In the genomic region with DNA sequence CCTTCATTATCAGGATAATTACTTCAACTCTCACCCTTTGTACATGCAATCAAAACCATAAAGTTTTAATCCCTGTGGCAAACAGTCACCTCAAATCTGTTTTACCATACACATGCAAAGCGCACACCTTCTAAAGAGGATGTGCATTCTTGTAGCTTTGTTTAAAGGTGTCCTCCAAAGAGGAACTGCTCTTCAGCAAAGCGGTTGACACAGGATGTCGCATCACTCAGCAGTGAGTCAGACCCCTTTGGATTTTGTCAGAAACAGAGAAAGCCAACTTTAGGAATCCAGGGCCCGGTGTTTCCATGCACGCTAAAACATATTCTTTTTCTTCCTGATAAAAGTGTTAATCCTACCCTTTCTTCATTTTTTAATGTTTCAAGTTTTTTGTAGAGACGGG, we compare ENCODE assay signal across 19 cellular contexts.
DNase-seq lines count a peak whose midpoint lies in the region; ATAC-seq, FAIRE-seq and TF ChIP-seq lines count a peak whose summit lies in the region.
"Had no signal": no experiment of that assay in that cellular context is flagged by ENCODE, and none has a peak within 500 bp of the region (broad histone marks: within the 10 kb centered on the region; RNA-seq: fewer than 3 reads in every experiment).

No MANE protein-coding gene starts in this region.

- H3K4me1 Mint-ChIP-seq in MCF 10A (ENCODE audit: insufficient read depth, unreplicated experiment) (peaks cover 5% of the 10 kb centered on the region), activated B cell treated with CpG ODN at 0.5 μM for 24 hours (peaks cover 13% of the 10 kb centered on the region)
- H3K4me1 Mint-ChIP-seq in stimulated activated naive B cell treated with anti-CD40 and anti-IgM and Interleukin-4, amounts not matched to agents 10 μg/mL and 1 μg/mL and 100 μg/mL, for 72 hours: peaks cover 7 to 17% of the 10 kb centered on the region in 2 donors

- TF ChIP-seq CTCF in MCF 10A (IDR thresholded peaks at IDR 0.05; ENCODE audit: unreplicated experiment) (no peak), breast epithelium (IDR thresholded peaks at IDR 0.05) (no peak), activated B cell treated with CpG ODN at 0.5 μM for 24 hours (IDR thresholded peaks at IDR 0.05) (no peak)

- no peak for FAIRE-seq in RCC 7860 (lab: Jason Lieb, UNC)

- H3K4me3 Mint-ChIP-seq in MCF 10A (ENCODE audit: unreplicated experiment): no peak overlapping the region
- H3K4me3 Mint-ChIP-seq in activated B cell treated with CpG ODN at 0.5 μM for 24 hours: no peak overlapping the region
- no peak overlapping the region for H3K4me3 Mint-ChIP-seq in stimulated activated naive B cell treated with anti-CD40 and anti-IgM and Interleukin-4, amounts not matched to agents 10 μg/mL and 1 μg/mL and 100 μg/mL, for 72 hours
- H3K4me3 Mint-ChIP-seq: activated naive CD8-positive, alpha-beta T cell had no signal

- H3K4me3 ChIP-seq in breast epithelium: no peak overlapping the region
- H3K4me3 ChIP-seq: skin epidermis, transverse colon had no signal

- H3K27me3 Mint-ChIP-seq in MCF 10A (ENCODE audit: insufficient read depth, unreplicated experiment) (peaks cover 19% of the 10 kb centered on the region), activated B cell treated with CpG ODN at 0.5 μM for 24 hours (peaks cover 2% of the 10 kb centered on the region)
- peaks cover 6 to 12% of the 10 kb centered on the region in 2 donors for H3K27me3 Mint-ChIP-seq in stimulated activated naive B cell treated with anti-CD40 and anti-IgM and Interleukin-4, amounts not matched to agents 10 μg/mL and 1 μg/mL and 100 μg/mL, for 72 hours

- peak; percentile 2 for DNase-seq in MCF 10A (ENCODE audit: unreplicated experiment)
- no peak for DNase-seq in breast epithelium (ENCODE audit: low spot score in 2 of 2)
- peak; percentile 71 to 80 for DNase-seq in Kasumi-1 (lab: John Stamatoyannopoulos, UW)
- no peak for DNase-seq in activated B cell treated with CpG ODN at 0.5 μM for 24 hours
- DNase-seq in stimulated activated naive B cell treated with anti-CD40 and anti-IgM and Interleukin-4, amounts not matched to agents 10 μg/mL and 1 μg/mL and 100 μg/mL, for 72 hours: no peak
- DNase-seq in RCC 7860 (ENCODE audit: low spot score): no peak
- DNase-seq: activated CD4-positive, CD25-positive, alpha-beta regulatory T cell; activated CD8-positive, alpha-beta memory T cell treated with anti-CD3 and anti-CD28 coated beads, Interleukin-2, amount 50 U/mL, for 48 hours; dermis blood vessel endothelial cell; NCI-H2029 treated with DMSO at 0.1 percent for 48 hours; NCI-H524; transverse colon had no signal

- no peaks in the 10 kb centered on the region for H3K27me3 ChIP-seq in breast epithelium
- H3K27me3 ChIP-seq: transverse colon had no signal

- intact Hi-C loops in MCF 10A (cut with micrococcal nuclease) (no loop called here), breast epithelium (cut with DNase I; ENCODE audit: low total_unique reads) (no loop called here), activated B cell treated with CpG ODN at 0.5 μM for 24 hours (cut with micrococcal nuclease) (no loop called here)

- no peak overlapping the region for H3K27ac Mint-ChIP-seq in MCF 10A (ENCODE audit: low read depth, unreplicated experiment)
- no peak overlapping the region for H3K27ac Mint-ChIP-seq in activated B cell treated with CpG ODN at 0.5 μM for 24 hours
- H3K27ac Mint-ChIP-seq in stimulated activated naive B cell treated with anti-CD40 and anti-IgM and Interleukin-4, amounts not matched to agents 10 μg/mL and 1 μg/mL and 100 μg/mL, for 72 hours: no peak overlapping the region
- H3K27ac Mint-ChIP-seq: activated naive CD8-positive, alpha-beta T cell; nephron had no signal

- H3K36me3 Mint-ChIP-seq in MCF 10A (ENCODE audit: insufficient read depth, unreplicated experiment): no peaks in the 10 kb centered on the region
- H3K36me3 Mint-ChIP-seq in activated B cell treated with CpG ODN at 0.5 μM for 24 hours (ENCODE audit: low read depth): no peaks in the 10 kb centered on the region
- no peaks in the 10 kb centered on the region for H3K36me3 Mint-ChIP-seq in stimulated activated naive B cell treated with anti-CD40 and anti-IgM and Interleukin-4, amounts not matched to agents 10 μg/mL and 1 μg/mL and 100 μg/mL, for 72 hours
- H3K36me3 Mint-ChIP-seq: activated naive CD8-positive, alpha-beta T cell had no signal

- H3K9me3 Mint-ChIP-seq in MCF 10A (ENCODE audit: unreplicated experiment) (no peaks in the 10 kb centered on the region), activated B cell treated with CpG ODN at 0.5 μM for 24 hours (no peaks in the 10 kb centered on the region)
- H3K9me3 Mint-ChIP-seq in stimulated activated naive B cell treated with anti-CD40 and anti-IgM and Interleukin-4, amounts not matched to agents 10 μg/mL and 1 μg/mL and 100 μg/mL, for 72 hours: no peaks in the 10 kb centered on the region
- H3K9me3 Mint-ChIP-seq: nephron had no signal

- no peak overlapping the region for H3K27ac ChIP-seq in breast epithelium
- H3K27ac ChIP-seq: skin epidermis, transverse colon had no signal

- BruUV-seq in MCF 10A (replicated peaks; lab: Mats Ljungman, UMichigan): no TSS peak

- POLR2A ChIA-PET in MCF 10A (lab: Yijun Ruan, JAX) (no interaction called here), activated B cell treated with CpG ODN at 0.5 μM for 24 hours (lab: Charles Lee) (no interaction called here)

- no peaks in the 10 kb centered on the region for H3K9me3 ChIP-seq in breast epithelium
- H3K9me3 ChIP-seq: transverse colon had no signal

- no peaks in the 10 kb centered on the region for H3K4me1 ChIP-seq in breast epithelium
- H3K4me1 ChIP-seq: transverse colon had no signal

- TF ChIP-seq POLR2A in breast epithelium (IDR thresholded peaks at IDR 0.05): no peak

- H3K36me3 ChIP-seq in breast epithelium: no peaks in the 10 kb centered on the region
- H3K36me3 ChIP-seq: transverse colon had no signal

- ATAC-seq in activated B cell treated with CpG ODN at 0.5 μM for 24 hours (ENCODE audit: low read depth) (peak; percentile 54), GM18861 (IDR thresholded peaks at IDR 0.05; ENCODE audit: unreplicated experiment) (no peak), HG03097 (IDR thresholded peaks at IDR 0.05; ENCODE audit: low FRiP score, unreplicated experiment) (no peak)
- peak; percentile 89 for ATAC-seq in stimulated activated naive B cell treated with anti-CD40 and anti-IgM and Interleukin-4, amounts not matched to agents 10 μg/mL and 1 μg/mL and 100 μg/mL, for 72 hours (replicated peaks)
- ATAC-seq: esophagus mucosa, Panc1 had no signal

- CTCF ChIA-PET in MCF 10A (lab: Yijun Ruan, JAX) (interaction anchor here (0.6 kb wide), 1 partner anchor 10 kb away, joined by 5 read pairs; no protein-coding TSS in a partner anchor), activated B cell treated with CpG ODN at 0.5 μM for 24 hours (lab: Charles Lee) (no interaction called here)

Comparison
In these comparisons a context has a peak if more than half of its experiments do, and no peak if none do; other contexts are left out.
1. DNase-seq: peak in MCF 10A (single experiment) and Kasumi-1 (2 of 2); none in breast epithelium (0 of 2), activated B cell treated with CpG ODN at 0.5 μM for 24 hours (single experiment), stimulated activated naive B cell treated with anti-CD40 and anti-IgM and Interleukin-4, amounts not matched to agents 10 μg/mL and 1 μg/mL and 100 μg/mL, for 72 hours (single experiment) and RCC 7860 (single experiment).
2. ATAC-seq: peak in activated B cell treated with CpG ODN at 0.5 μM for 24 hours (single experiment) and stimulated activated naive B cell treated with anti-CD40 and anti-IgM and Interleukin-4, amounts not matched to agents 10 μg/mL and 1 μg/mL and 100 μg/mL, for 72 hours (2 of 2); none in GM18861 (single experiment) and HG03097 (single experiment).